In genomic region chr1:64645742-64646141, GRCh38 we compare ENCODE assay signal across 2 cellular contexts.
TF ChIP-seq lines count a peak whose summit lies in the region.

No MANE protein-coding gene starts in this region.

TF ChIP-seq in GM23338, 12 proteins besides CTCF, POLR2A, EP300 and RAD21 (continued from another document):
- TF ChIP-seq, protein P1, sequence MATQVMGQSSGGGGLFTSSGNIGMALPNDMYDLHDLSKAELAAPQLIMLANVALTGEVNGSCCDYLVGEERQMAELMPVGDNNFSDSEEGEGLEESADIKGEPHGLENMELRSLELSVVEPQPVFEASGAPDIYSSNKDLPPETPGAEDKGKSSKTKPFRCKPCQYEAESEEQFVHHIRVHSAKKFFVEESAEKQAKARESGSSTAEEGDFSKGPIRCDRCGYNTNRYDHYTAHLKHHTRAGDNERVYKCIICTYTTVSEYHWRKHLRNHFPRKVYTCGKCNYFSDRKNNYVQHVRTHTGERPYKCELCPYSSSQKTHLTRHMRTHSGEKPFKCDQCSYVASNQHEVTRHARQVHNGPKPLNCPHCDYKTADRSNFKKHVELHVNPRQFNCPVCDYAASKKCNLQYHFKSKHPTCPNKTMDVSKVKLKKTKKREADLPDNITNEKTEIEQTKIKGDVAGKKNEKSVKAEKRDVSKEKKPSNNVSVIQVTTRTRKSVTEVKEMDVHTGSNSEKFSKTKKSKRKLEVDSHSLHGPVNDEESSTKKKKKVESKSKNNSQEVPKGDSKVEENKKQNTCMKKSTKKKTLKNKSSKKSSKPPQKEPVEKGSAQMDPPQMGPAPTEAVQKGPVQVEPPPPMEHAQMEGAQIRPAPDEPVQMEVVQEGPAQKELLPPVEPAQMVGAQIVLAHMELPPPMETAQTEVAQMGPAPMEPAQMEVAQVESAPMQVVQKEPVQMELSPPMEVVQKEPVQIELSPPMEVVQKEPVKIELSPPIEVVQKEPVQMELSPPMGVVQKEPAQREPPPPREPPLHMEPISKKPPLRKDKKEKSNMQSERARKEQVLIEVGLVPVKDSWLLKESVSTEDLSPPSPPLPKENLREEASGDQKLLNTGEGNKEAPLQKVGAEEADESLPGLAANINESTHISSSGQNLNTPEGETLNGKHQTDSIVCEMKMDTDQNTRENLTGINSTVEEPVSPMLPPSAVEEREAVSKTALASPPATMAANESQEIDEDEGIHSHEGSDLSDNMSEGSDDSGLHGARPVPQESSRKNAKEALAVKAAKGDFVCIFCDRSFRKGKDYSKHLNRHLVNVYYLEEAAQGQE (IDR thresholded peaks at IDR 0.05; ENCODE audit: unreplicated experiment): no peak
- no peak for TF ChIP-seq STAT1 (IDR thresholded peaks at IDR 0.05; ENCODE audit: unreplicated experiment)
- TF ChIP-seq ETS1 (IDR thresholded peaks at IDR 0.05): no peak
- no peak for TF ChIP-seq POLR2AphosphoS5 (IDR thresholded peaks at IDR 0.05; ENCODE audit: low read depth)
- TF ChIP-seq EZH2phosphoT487 (IDR thresholded peaks at IDR 0.05; ENCODE audit: unreplicated experiment): no peak

TF ChIP-seq in GM12878, 131 proteins besides CTCF, POLR2A, EP300 and RAD21 (continued from another document):
- TF ChIP-seq, protein P1 (IDR thresholded peaks at IDR 0.05; ENCODE audit: low read depth, low read length): no peak
- TF ChIP-seq, protein P2, sequence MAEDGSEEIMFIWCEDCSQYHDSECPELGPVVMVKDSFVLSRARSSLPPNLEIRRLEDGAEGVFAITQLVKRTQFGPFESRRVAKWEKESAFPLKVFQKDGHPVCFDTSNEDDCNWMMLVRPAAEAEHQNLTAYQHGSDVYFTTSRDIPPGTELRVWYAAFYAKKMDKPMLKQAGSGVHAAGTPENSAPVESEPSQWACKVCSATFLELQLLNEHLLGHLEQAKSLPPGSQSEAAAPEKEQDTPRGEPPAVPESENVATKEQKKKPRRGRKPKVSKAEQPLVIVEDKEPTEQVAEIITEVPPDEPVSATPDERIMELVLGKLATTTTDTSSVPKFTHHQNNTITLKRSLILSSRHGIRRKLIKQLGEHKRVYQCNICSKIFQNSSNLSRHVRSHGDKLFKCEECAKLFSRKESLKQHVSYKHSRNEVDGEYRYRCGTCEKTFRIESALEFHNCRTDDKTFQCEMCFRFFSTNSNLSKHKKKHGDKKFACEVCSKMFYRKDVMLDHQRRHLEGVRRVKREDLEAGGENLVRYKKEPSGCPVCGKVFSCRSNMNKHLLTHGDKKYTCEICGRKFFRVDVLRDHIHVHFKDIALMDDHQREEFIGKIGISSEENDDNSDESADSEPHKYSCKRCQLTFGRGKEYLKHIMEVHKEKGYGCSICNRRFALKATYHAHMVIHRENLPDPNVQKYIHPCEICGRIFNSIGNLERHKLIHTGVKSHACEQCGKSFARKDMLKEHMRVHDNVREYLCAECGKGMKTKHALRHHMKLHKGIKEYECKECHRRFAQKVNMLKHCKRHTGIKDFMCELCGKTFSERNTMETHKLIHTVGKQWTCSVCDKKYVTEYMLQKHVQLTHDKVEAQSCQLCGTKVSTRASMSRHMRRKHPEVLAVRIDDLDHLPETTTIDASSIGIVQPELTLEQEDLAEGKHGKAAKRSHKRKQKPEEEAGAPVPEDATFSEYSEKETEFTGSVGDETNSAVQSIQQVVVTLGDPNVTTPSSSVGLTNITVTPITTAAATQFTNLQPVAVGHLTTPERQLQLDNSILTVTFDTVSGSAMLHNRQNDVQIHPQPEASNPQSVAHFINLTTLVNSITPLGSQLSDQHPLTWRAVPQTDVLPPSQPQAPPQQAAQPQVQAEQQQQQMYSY (CRISPR knock-in tag; IDR thresholded peaks at IDR 0.05): no peak
- no peak for TF ChIP-seq ASH2L (IDR thresholded peaks at IDR 0.05; ENCODE audit: borderline replicate concordance, low read depth)
- no peak for TF ChIP-seq SMC3 (IDR thresholded peaks at IDR 0.05; ENCODE audit: borderline replicate concordance, low read length)
- peak; percentile 74 for TF ChIP-seq NR2C1 (IDR thresholded peaks at IDR 0.05)
- TF ChIP-seq, protein P3, sequence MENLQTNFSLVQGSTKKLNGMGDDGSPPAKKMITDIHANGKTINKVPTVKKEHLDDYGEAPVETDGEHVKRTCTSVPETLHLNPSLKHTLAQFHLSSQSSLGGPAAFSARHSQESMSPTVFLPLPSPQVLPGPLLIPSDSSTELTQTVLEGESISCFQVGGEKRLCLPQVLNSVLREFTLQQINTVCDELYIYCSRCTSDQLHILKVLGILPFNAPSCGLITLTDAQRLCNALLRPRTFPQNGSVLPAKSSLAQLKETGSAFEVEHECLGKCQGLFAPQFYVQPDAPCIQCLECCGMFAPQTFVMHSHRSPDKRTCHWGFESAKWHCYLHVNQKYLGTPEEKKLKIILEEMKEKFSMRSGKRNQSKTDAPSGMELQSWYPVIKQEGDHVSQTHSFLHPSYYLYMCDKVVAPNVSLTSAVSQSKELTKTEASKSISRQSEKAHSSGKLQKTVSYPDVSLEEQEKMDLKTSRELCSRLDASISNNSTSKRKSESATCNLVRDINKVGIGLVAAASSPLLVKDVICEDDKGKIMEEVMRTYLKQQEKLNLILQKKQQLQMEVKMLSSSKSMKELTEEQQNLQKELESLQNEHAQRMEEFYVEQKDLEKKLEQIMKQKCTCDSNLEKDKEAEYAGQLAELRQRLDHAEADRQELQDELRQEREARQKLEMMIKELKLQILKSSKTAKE (IDR thresholded peaks at IDR 0.05; ENCODE audit: low read depth, poor library complexity, severe bottlenecking): no peak
- TF ChIP-seq KAT2A (conservative IDR thresholded peaks at IDR 0.05; ENCODE audit: control insufficient read depth, low read depth, low read length): no peak
- TF ChIP-seq SIX5 (IDR thresholded peaks at IDR 0.05; ENCODE audit: low read depth, low read length, severe bottlenecking): peak; percentile 28
- no peak for TF ChIP-seq CREB1 (IDR thresholded peaks at IDR 0.05; ENCODE audit: low read depth)
- TF ChIP-seq SIN3A (IDR thresholded peaks at IDR 0.05; ENCODE audit: low read depth, low read length): no peak
- no peak for TF ChIP-seq ZNF24 (IDR thresholded peaks at IDR 0.05)
- no peak for TF ChIP-seq STAT1 (conservative IDR thresholded peaks at IDR 0.05)
- TF ChIP-seq SRF (IDR thresholded peaks at IDR 0.05; ENCODE audit: low read depth in 2 of 2, low read length in 2 of 2): no peak
TF ChIP-seq in GM12878: peak in this region for 2.
